ENCODE assay signal across 17 cellular contexts in the genomic region with DNA sequence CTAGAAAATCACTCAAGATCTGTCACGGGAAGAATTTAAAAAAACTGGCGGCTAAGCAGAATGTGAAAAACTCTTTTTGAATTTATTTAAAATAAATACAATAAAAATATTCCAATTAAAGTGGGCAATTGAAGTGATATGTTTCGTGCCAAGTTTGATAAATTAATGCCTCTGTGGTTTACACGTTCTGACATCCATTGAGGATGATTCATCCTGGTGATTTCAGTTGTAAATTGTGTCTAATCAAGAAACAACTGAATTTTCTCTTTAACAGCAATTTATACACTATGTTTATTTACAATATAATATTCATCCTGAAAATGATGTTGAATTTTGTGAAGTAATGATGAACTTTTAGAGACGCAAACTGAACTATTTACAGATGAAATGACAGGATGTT. TPM values are rescaled to one million over a fixed set of nuclear protein-coding genes. Genes with fewer than 3 reads are reported as not detected.
DNase-seq lines count a peak whose midpoint lies in the region; ATAC-seq, FAIRE-seq and TF ChIP-seq lines count a peak whose summit lies in the region.
"Had no signal": no experiment of that assay in that cellular context is flagged by ENCODE, and none has a peak within 500 bp of the region (broad histone marks: within the 10 kb centered on the region; RNA-seq: fewer than 3 reads in every experiment).

No MANE protein-coding gene starts in this region.

- BruUV-seq in MCF 10A (replicated peaks; lab: Mats Ljungman, UMichigan), result no TSS peak

- no peaks in the 10 kb centered on the region for H3K9me3 Mint-ChIP-seq in MCF 10A (ENCODE audit: unreplicated experiment)
- peaks cover 16% of the 10 kb centered on the region for H3K9me3 Mint-ChIP-seq in HFFc6
- peaks cover 5% of the 10 kb centered on the region for H3K9me3 Mint-ChIP-seq in activated CD8-positive, alpha-beta T cell treated with anti-CD3 and anti-CD28 coated beads for 36 hours
- H3K9me3 Mint-ChIP-seq: CD8-positive, alpha-beta T cell had no signal

- H3K9me1 ChIP-seq in keratinocyte (ENCODE audit: control insufficient read depth, extremely low read depth, insufficient read depth, low read length), result no peaks in the 10 kb centered on the region

- H3K9ac ChIP-seq in keratinocyte (ENCODE audit: control insufficient read depth, extremely low read depth, insufficient read depth, low read length), result no peak overlapping the region
- H3K9ac ChIP-seq: BLaER1 had no signal

- peak; percentile 67 for FAIRE-seq in RCC 7860 (lab: Jason Lieb, UNC)
- FAIRE-seq in keratinocyte (lab: Jason Lieb, UNC), result no peak
- FAIRE-seq: A549, H1 had no signal

- POLR2A ChIA-PET in MCF 10A (lab: Yijun Ruan, JAX), result no interaction called here
- POLR2A ChIA-PET in activated CD8-positive, alpha-beta T cell treated with anti-CD3 and anti-CD28 coated beads for 36 hours (lab: Charles Lee), result no interaction called here

- no peaks in the 10 kb centered on the region for H3K9me3 ChIP-seq in breast epithelium
- H3K9me3 ChIP-seq in keratinocyte (ENCODE audit: control insufficient read depth, low read depth, low read length), result peaks cover 4% of the 10 kb centered on the region

- H3K4me3 Mint-ChIP-seq in MCF 10A (ENCODE audit: unreplicated experiment), result no peak overlapping the region
- no peak overlapping the region for H3K4me3 Mint-ChIP-seq in HFFc6
- no peak overlapping the region for H3K4me3 Mint-ChIP-seq in activated CD8-positive, alpha-beta T cell treated with anti-CD3 and anti-CD28 coated beads for 36 hours
- H3K4me3 Mint-ChIP-seq: CD8-positive, alpha-beta T cell; H9 had no signal

- no peaks in the 10 kb centered on the region for H3K27me3 ChIP-seq in breast epithelium
- no peaks in the 10 kb centered on the region for H3K27me3 ChIP-seq in keratinocyte (ENCODE audit: control insufficient read depth, extremely low read depth, insufficient read depth, low read length)
- H3K27me3 ChIP-seq: BLaER1 had no signal

- H3K27ac Mint-ChIP-seq in MCF 10A (ENCODE audit: low read depth, unreplicated experiment) (no peak overlapping the region), HFFc6 (no peak overlapping the region)
- H3K27ac Mint-ChIP-seq in activated CD8-positive, alpha-beta T cell treated with anti-CD3 and anti-CD28 coated beads for 36 hours, result no peak overlapping the region
- H3K27ac Mint-ChIP-seq: CD8-positive, alpha-beta T cell; H9 had no signal

- DNase-seq in MCF 10A (ENCODE audit: unreplicated experiment), result peak; percentile 21
- DNase-seq in breast epithelium (ENCODE audit: low spot score in 2 of 2), result no peak
- no peak for DNase-seq in RCC 7860 (ENCODE audit: low spot score)
- no peak for DNase-seq in keratinocyte (ENCODE audit: low read depth, low spot score)
- no peak for DNase-seq in T-helper 9 cell
- DNase-seq in HFFc6, result no peak
- DNase-seq in activated CD8-positive, alpha-beta T cell treated with anti-CD3 and anti-CD28 coated beads for 36 hours, result no peak
- DNase-seq: Calu3; CD8-positive, alpha-beta T cell; DMS79 treated with DMSO at 0.1 percent for 48 hours; GF-D8; H9 had no signal

- peak overlapping the region; percentile 16 for H3K4me2 ChIP-seq in keratinocyte (ENCODE audit: control insufficient read depth, extremely low read depth, insufficient read depth, low read depth, low read length)
- H3K4me2 ChIP-seq: A549, BLaER1 had no signal

- intact Hi-C loops in MCF 10A (cut with micrococcal nuclease) (no loop called here), breast epithelium (cut with DNase I; ENCODE audit: low total_unique reads) (no loop called here)
- intact Hi-C loops in activated CD8-positive, alpha-beta T cell treated with anti-CD3 and anti-CD28 coated beads for 36 hours (cut with micrococcal nuclease), result no loop called here

- H2AFZ ChIP-seq in keratinocyte (ENCODE audit: control insufficient read depth, low read length), result no peak overlapping the region

- H3K36me3 Mint-ChIP-seq in MCF 10A (ENCODE audit: insufficient read depth, unreplicated experiment) (peaks cover 34% of the 10 kb centered on the region), HFFc6 (ENCODE audit: low read depth) (peaks cover 49% of the 10 kb centered on the region)
- H3K36me3 Mint-ChIP-seq in activated CD8-positive, alpha-beta T cell treated with anti-CD3 and anti-CD28 coated beads for 36 hours (ENCODE audit: low read depth), result no peaks in the 10 kb centered on the region
- H3K36me3 Mint-ChIP-seq: CD8-positive, alpha-beta T cell had no signal

- no peak for TF ChIP-seq POLR2A in breast epithelium (IDR thresholded peaks at IDR 0.05)

- TF ChIP-seq CTCF in MCF 10A (IDR thresholded peaks at IDR 0.05; ENCODE audit: unreplicated experiment) (no peak), breast epithelium (IDR thresholded peaks at IDR 0.05) (no peak), keratinocyte (optimal IDR thresholded peaks at IDR 0.05 in 1 of 3, IDR thresholded peaks at IDR 0.05 in 1 of 3, conservative IDR thresholded peaks at IDR 0.05 in 1 of 3; ENCODE audit: extremely low read depth in 1 of 3, insufficient read depth in 2 of 3, low read length in 3 of 3) (no peak), HFFc6 (IDR thresholded peaks at IDR 0.05) (no peak)
- TF ChIP-seq CTCF in activated CD8-positive, alpha-beta T cell treated with anti-CD3 and anti-CD28 coated beads for 36 hours (IDR thresholded peaks at IDR 0.05), result no peak

- dilution Hi-C loops in keratinocyte (cut with MboI; ENCODE audit: extremely low pct_ligation_motif_present, low sequenced_read_pairs), result no loop called here

- no peaks in the 10 kb centered on the region for H4K20me1 ChIP-seq in keratinocyte (ENCODE audit: control insufficient read depth, extremely low read depth, insufficient read depth, low read length)
- H4K20me1 ChIP-seq: BLaER1 had no signal

- H3K4me1 ChIP-seq in breast epithelium (no peaks in the 10 kb centered on the region), keratinocyte (ENCODE audit: control insufficient read depth, extremely low read depth, insufficient read depth, low read length) (peaks cover 16% of the 10 kb centered on the region)
- H3K4me1 ChIP-seq: A549 had no signal

- no peaks in the 10 kb centered on the region for H3K36me3 ChIP-seq in breast epithelium
- H3K36me3 ChIP-seq in keratinocyte (ENCODE audit: control insufficient read depth in 2 of 2, extremely low read depth in 1 of 2, insufficient read depth in 2 of 2, low read length in 2 of 2), result peaks cover 0 to 10% of the 10 kb centered on the region in 2 experiments
- H3K36me3 ChIP-seq: BLaER1 had no signal

- H3K4me1 Mint-ChIP-seq in MCF 10A (ENCODE audit: insufficient read depth, unreplicated experiment) (peaks cover 32% of the 10 kb centered on the region), HFFc6 (ENCODE audit: low read depth) (peaks cover 47% of the 10 kb centered on the region)
- H3K4me1 Mint-ChIP-seq in activated CD8-positive, alpha-beta T cell treated with anti-CD3 and anti-CD28 coated beads for 36 hours (ENCODE audit: low read depth), result no peaks in the 10 kb centered on the region
- H3K4me1 Mint-ChIP-seq: H9 had no signal

- H3K79me2 ChIP-seq in keratinocyte (ENCODE audit: control insufficient read depth, insufficient read depth, low read length), result peaks cover 5% of the 10 kb centered on the region

- H3K27me3 Mint-ChIP-seq in MCF 10A (ENCODE audit: insufficient read depth, unreplicated experiment) (no peaks in the 10 kb centered on the region), HFFc6 (ENCODE audit: insufficient read depth) (no peaks in the 10 kb centered on the region)
- H3K27me3 Mint-ChIP-seq in activated CD8-positive, alpha-beta T cell treated with anti-CD3 and anti-CD28 coated beads for 36 hours, result peaks cover 13% of the 10 kb centered on the region

- H3K27ac ChIP-seq in breast epithelium, result no peak overlapping the region
- H3K27ac ChIP-seq in keratinocyte (ENCODE audit: control insufficient read depth, insufficient read depth, low read length), result peak overlapping the region; percentile 36
- H3K27ac ChIP-seq: 22Rv1, A549, BLaER1 had no signal

- ATAC-seq in activated CD8-positive, alpha-beta T cell treated with anti-CD3 and anti-CD28 coated beads for 36 hours, result no peak
- ATAC-seq: A549; CD8-positive, alpha-beta T cell had no signal

- CTCF ChIA-PET in MCF 10A (lab: Yijun Ruan, JAX), result no interaction called here
- CTCF ChIA-PET in activated CD8-positive, alpha-beta T cell treated with anti-CD3 and anti-CD28 coated beads for 36 hours (lab: Charles Lee), result no interaction called here

- H3K4me3 ChIP-seq in breast epithelium (no peak overlapping the region), keratinocyte (ENCODE audit: control insufficient read depth in 2 of 3, extremely low read depth in 1 of 3, insufficient read depth in 2 of 3, low read depth in 1 of 3, low read length in 3 of 3) (no peak overlapping the region)
- H3K4me3 ChIP-seq: A549, BLaER1 had no signal

RNA-seq across cellular contexts. Expression of a gene that starts 21.0 kb away (rescaled TPM):
- total RNA-seq in MCF 10A (2022) (86.1 and 89.1 TPM in 2 replicates), breast epithelium (100 to 1,000 TPM in 1 of 3 donors, 10 to 100 TPM in 2; 32.2 to 121 (median 54.0) TPM)
- polyA plus RNA-seq in keratinocyte, result 33.3 to 43.8 TPM (median 38.7 TPM) in 3 replicates
- 15.5 TPM for polyA plus RNA-seq in keratinocyte (2011; ENCODE audit: low read depth)
- 13.9 and 24.5 TPM in 2 replicates for polyA plus RNA-seq in keratinocyte (2011; cell fraction: cytosol; rRNA removed)
- polyA plus RNA-seq in keratinocyte (2011; cell fraction: nucleus; rRNA removed), result 113 and 115 TPM in 2 replicates
- 28.2 and 42.1 TPM in 2 replicates for polyA plus RNA-seq in keratinocyte (2012; ENCODE audit: low replicate concordance)
- polyA minus RNA-seq in keratinocyte, result 29.4 to 79.2 TPM (median 44.1 TPM) in 3 replicates
- 19.4 TPM for polyA minus RNA-seq in keratinocyte (2011; cell fraction: cytosol; rRNA and poly(A)+ RNA removed)
- 101 and 184 TPM in 2 replicates for polyA minus RNA-seq in keratinocyte (2011; cell fraction: nucleus; rRNA and poly(A)+ RNA removed)
- 10 to 100 TPM; 28.1 to 36.6 (median 31.3) TPM for total RNA-seq in HFFc6 (2021; fragmentation: NEBNext Ultra II Directional; extraction: Animal tissue kit (Norgen Biotek cat#: 25700))
- total RNA-seq in activated CD8-positive, alpha-beta T cell treated with anti-CD3 and anti-CD28 coated beads for 36 hours, result not detected
- total RNA-seq: CD8-positive, alpha-beta T cell; HT-29 had no signal

Comparison
In these comparisons a context has a peak if more than half of its experiments do, and no peak if none do; other contexts are left out.
1. RNA of a gene that starts 21.0 kb away (total RNA-seq): 86.1 to 89.1 TPM in MCF 10A, 32.2 to 121 TPM in breast epithelium and 28.1 to 36.6 TPM in HFFc6; not detected in activated CD8-positive, alpha-beta T cell treated with anti-CD3 and anti-CD28 coated beads for 36 hours; every median in the first group is over 10 times any median in the second.